In the genomic region with DNA sequence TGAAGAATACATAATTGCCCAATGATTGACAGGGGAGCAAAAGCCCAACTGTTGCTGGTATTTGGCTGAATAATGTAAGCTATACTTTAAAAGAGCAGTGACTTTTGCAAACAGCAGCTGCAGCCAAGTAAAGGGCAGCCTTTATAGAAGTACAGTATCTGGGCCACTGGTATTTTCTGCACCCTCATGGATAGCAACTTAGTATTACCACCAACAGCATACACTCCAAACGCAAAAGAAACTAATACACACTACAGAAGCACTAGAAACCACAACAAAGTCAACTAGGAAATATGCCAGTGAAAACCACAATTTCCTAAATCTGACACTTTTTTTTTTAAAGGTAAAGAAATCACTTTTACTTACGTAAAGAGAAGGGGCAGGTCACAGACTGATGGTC, we compare ENCODE assay signal across 11 cellular contexts.
DNase-seq lines count a peak whose midpoint lies in the region; ATAC-seq and TF ChIP-seq lines count a peak whose summit lies in the region.
"Had no signal": no experiment of that assay in that cellular context is flagged by ENCODE, and none has a peak within 500 bp of the region (broad histone marks: within the 10 kb centered on the region; RNA-seq: fewer than 3 reads in every experiment).

No MANE protein-coding gene starts in this region.

- peak; percentile 60 for ATAC-seq in GM18505 (IDR thresholded peaks at IDR 0.05; ENCODE audit: unreplicated experiment)
- ATAC-seq in T-cell (replicated peaks in 1 of 4), result peak in 3 of 4 experiments; percentile 37 to 75 (median 54)

- H3K27ac Mint-ChIP-seq in T-cell, result no peak overlapping the region

- H3K9me3 Mint-ChIP-seq in T-cell, result no peaks in the 10 kb centered on the region

- DNase-seq in HEK293T (ENCODE audit: extremely low spot score) (no peak), T-cell (no peak), myocyte (ENCODE audit: low read depth) (peak; percentile 53), HK-2 (ENCODE audit: unreplicated experiment) (no peak), DMS 273 treated with DMSO at 0.1 percent for 48 hours (lab: John Stamatoyannopoulos, UW) (no peak), SKM-1 (lab: John Stamatoyannopoulos, UW; ENCODE audit: unreplicated experiment) (no peak), cerebellar cortex (ENCODE audit: low spot score) (no peak)
- DNase-seq: erythroblast, GDM1, NCI-H510A treated with DMSO at 0.1 percent for 48 hours had no signal

- POLR2A ChIA-PET in HEK293T (lab: Yijun Ruan, JAX) (no interaction called here), T-cell (lab: Charles Lee) (no interaction called here)

- H3K4me3 Mint-ChIP-seq in T-cell, result peak overlapping the region in 2 of 3 donors; percentile 7 to 14

- TF ChIP-seq POLR2A in GM18505 (IDR thresholded peaks at IDR 0.05; ENCODE audit: borderline replicate concordance, extremely low read depth, insufficient read depth, insufficient read length), result no peak

- H3K27me3 Mint-ChIP-seq in T-cell, result peaks cover 0 to 1% of the 10 kb centered on the region in 2 donors

- H3K36me3 Mint-ChIP-seq in T-cell, result peaks cover 21% of the 10 kb centered on the region

- CTCF ChIA-PET in HEK293T (lab: Yijun Ruan, JAX), result no interaction called here
- CTCF ChIA-PET in T-cell (lab: Charles Lee), result interaction anchor here (0.6 to 1.3 kb wide), 3 partner anchors 9 to 29 kb away, joined by 3 read pairs; no protein-coding TSS in a partner anchor

- H3K4me1 Mint-ChIP-seq in T-cell, result peaks cover 48 to 66% (median 50%) of the 10 kb centered on the region in 3 donors

TF ChIP-seq in HEK293T, 16 proteins besides CTCF, POLR2A, EP300 and RAD21:
- no peak for TF ChIP-seq HDGF (IDR thresholded peaks at IDR 0.05; ENCODE audit: borderline replicate concordance)
- TF ChIP-seq, protein P1, sequence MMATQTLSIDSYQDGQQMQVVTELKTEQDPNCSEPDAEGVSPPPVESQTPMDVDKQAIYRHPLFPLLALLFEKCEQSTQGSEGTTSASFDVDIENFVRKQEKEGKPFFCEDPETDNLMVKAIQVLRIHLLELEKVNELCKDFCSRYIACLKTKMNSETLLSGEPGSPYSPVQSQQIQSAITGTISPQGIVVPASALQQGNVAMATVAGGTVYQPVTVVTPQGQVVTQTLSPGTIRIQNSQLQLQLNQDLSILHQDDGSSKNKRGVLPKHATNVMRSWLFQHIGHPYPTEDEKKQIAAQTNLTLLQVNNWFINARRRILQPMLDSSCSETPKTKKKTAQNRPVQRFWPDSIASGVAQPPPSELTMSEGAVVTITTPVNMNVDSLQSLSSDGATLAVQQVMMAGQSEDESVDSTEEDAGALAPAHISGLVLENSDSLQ (IDR thresholded peaks at IDR 0.05), result peak; percentile 20; the same call in 1 of the 2 replicates
